In the genomic region with DNA sequence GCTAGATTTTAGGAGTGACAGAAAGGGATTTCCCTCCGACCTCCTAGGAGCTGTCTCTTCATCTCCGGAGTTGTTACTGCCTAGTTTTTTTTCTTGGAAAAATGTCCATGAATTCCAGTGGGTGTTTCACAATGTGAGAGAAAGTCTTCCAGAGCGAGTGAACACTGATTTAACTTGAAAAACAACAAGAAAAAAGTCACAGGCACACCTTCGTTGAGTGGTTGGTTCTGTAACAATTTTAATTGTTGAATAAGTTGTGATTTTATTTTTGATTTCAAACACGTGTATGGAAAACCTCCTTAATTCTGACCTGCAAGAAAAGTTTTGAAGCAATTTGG, we compare ENCODE assay signal across 18 cellular contexts. TPM values are rescaled to one million over a fixed set of nuclear protein-coding genes. Genes with fewer than 3 reads are reported as not detected.
A peak's percentile ranks its signal among the peaks of the same experiment; 100 is the strongest.
DNase-seq lines count a peak whose midpoint lies in the region; ATAC-seq and TF ChIP-seq lines count a peak whose summit lies in the region.
"Had no signal": no experiment of that assay in that cellular context is flagged by ENCODE, and none has a peak within 500 bp of the region (broad histone marks: within the 10 kb centered on the region; RNA-seq: fewer than 3 reads in every experiment).

No MANE protein-coding gene starts in this region.

- H3K27me3 ChIP-seq in ectodermal cell (ENCODE audit: control insufficient read depth, insufficient read depth, low read length, poor library complexity, severe bottlenecking) (peaks cover 56% of the 10 kb centered on the region), mesenchymal stem cell (ENCODE audit: control insufficient read depth in 1 of 2, insufficient read depth in 1 of 2, low read length in 2 of 2) (peaks cover 18 to 91% of the 10 kb centered on the region in 2 experiments), prostate gland (replicated peaks; ENCODE audit: insufficient read depth) (peaks cover 3% of the 10 kb centered on the region), lower lobe of right lung (ENCODE audit: low read depth) (peaks cover 76% of the 10 kb centered on the region)

- H3K18ac ChIP-seq in mesenchymal stem cell (ENCODE audit: low read depth in 1 of 2, low read length in 2 of 2), result no peak overlapping the region

- H3K4me1 ChIP-seq in ectodermal cell (ENCODE audit: control insufficient read depth, insufficient read depth, low read length) (peaks cover 28% of the 10 kb centered on the region), mesenchymal stem cell (ENCODE audit: control insufficient read depth, insufficient read depth, low read depth, low read length) (peaks cover 33% of the 10 kb centered on the region), prostate gland (replicated peaks) (no peaks in the 10 kb centered on the region), lower lobe of right lung (peaks cover 24% of the 10 kb centered on the region)
- H3K4me1 ChIP-seq: parathyroid adenoma had no signal

- H3K4me3 Mint-ChIP-seq in HFFc6, result peak overlapping the region; percentile 74
- H3K4me3 Mint-ChIP-seq: activated naive CD8-positive, alpha-beta T cell treated with anti-CD3 and anti-CD28 coated beads for 36 hours had no signal

- H3K4me1 Mint-ChIP-seq in HFFc6 (ENCODE audit: low read depth), result peaks cover 40% of the 10 kb centered on the region

- no peak overlapping the region for H2AK5ac ChIP-seq in mesenchymal stem cell (ENCODE audit: low read length, severe bottlenecking)

- no peak overlapping the region for H2BK5ac ChIP-seq in mesenchymal stem cell (ENCODE audit: low read depth, low read length, poor library complexity, severe bottlenecking)

- no peak overlapping the region for H4K91ac ChIP-seq in mesenchymal stem cell (ENCODE audit: low read length)

- H2AFZ ChIP-seq in mesenchymal stem cell (ENCODE audit: low read depth, low read length), result no peak overlapping the region
- H2AFZ ChIP-seq: parathyroid adenoma had no signal

- no peaks in the 10 kb centered on the region for H3K36me3 ChIP-seq in ectodermal cell (ENCODE audit: control insufficient read depth, insufficient read depth, low read length)
- peaks cover 0 to 4% of the 10 kb centered on the region in 2 experiments for H3K36me3 ChIP-seq in mesenchymal stem cell (ENCODE audit: control insufficient read depth in 1 of 2, insufficient read depth in 2 of 2, low read depth in 1 of 2, low read length in 2 of 2)
- no peaks in the 10 kb centered on the region for H3K36me3 ChIP-seq in prostate gland
- no peaks in the 10 kb centered on the region for H3K36me3 ChIP-seq in lower lobe of right lung
- H3K36me3 ChIP-seq: BLaER1 treated with 17β-estradiol and CSF1 and Interleukin-3, amounts not matched to agents 10 nM and 100 nM; tibial artery; WERI-Rb-1 had no signal

- 34% methylated on average over 5 of the region's 5 CpGs for WGBS in ectodermal cell, 2 experiments
- WGBS in mesenchymal stem cell, result 59% methylated on average over 5 of the region's 5 CpGs
- WGBS in prostate gland, result 34% methylated on average over 5 of the region's 5 CpGs

- peaks cover 3% of the 10 kb centered on the region for H3K27me3 Mint-ChIP-seq in HFFc6 (ENCODE audit: insufficient read depth)

- DNase-seq in AG10803 (ENCODE audit: low read depth), result peak; percentile 44
- DNase-seq in HFFc6, result no peak
- peak; percentile 10 for DNase-seq in mesenchymal stem cell
- no peak for DNase-seq in NCI-H187 (lab: John Stamatoyannopoulos, UW)
- DNase-seq in prostate gland (ENCODE audit: low spot score), result no peak
- no peak for DNase-seq in NCI-H1436 (lab: John Stamatoyannopoulos, UW)
- no peak for DNase-seq in lower lobe of right lung
- DNase-seq: activated naive CD8-positive, alpha-beta T cell treated with anti-CD3 and anti-CD28 coated beads for 36 hours; erythroblast; IMR-90; NCI-H1048; NCI-H2171; SK-N-SH; tibial artery; WERI-Rb-1 had no signal

- peaks cover 11% of the 10 kb centered on the region for H3K79me1 ChIP-seq in mesenchymal stem cell (replicated peaks; ENCODE audit: low read length, poor library complexity, severe bottlenecking)

- H3K27ac ChIP-seq in ectodermal cell (ENCODE audit: insufficient read depth, low read depth, low read length, poor library complexity, severe bottlenecking) (no peak overlapping the region), mesenchymal stem cell (ENCODE audit: low read length, poor library complexity, severe bottlenecking) (no peak overlapping the region), prostate gland (no peak overlapping the region), lower lobe of right lung (no peak overlapping the region)
- H3K27ac ChIP-seq: BLaER1 treated with 17β-estradiol and CSF1 and Interleukin-3, amounts not matched to agents 10 nM and 100 nM; parathyroid adenoma; tibial artery; WERI-Rb-1 had no signal

- no peak overlapping the region for H3K9ac ChIP-seq in mesenchymal stem cell (ENCODE audit: low read length)
- H3K9ac ChIP-seq: BLaER1 treated with 17β-estradiol and CSF1 and Interleukin-3, amounts not matched to agents 10 nM and 100 nM; parathyroid adenoma; SK-N-SH had no signal

- no peak overlapping the region for H3K14ac ChIP-seq in mesenchymal stem cell (ENCODE audit: low read length in 2 of 2)

- no peak for TF ChIP-seq POLR2A in prostate gland (IDR thresholded peaks at IDR 0.05)

- H2BK120ac ChIP-seq in mesenchymal stem cell (ENCODE audit: low read depth, low read length), result no peak overlapping the region

- H2BK12ac ChIP-seq in mesenchymal stem cell (ENCODE audit: low read length in 2 of 2), result no peak overlapping the region

- H3K4ac ChIP-seq in mesenchymal stem cell (ENCODE audit: low read depth in 1 of 2, low read length in 2 of 2), result no peak overlapping the region

- H3K9me3 Mint-ChIP-seq in HFFc6, result no peaks in the 10 kb centered on the region
- H3K9me3 Mint-ChIP-seq: activated naive CD8-positive, alpha-beta T cell treated with anti-CD3 and anti-CD28 coated beads for 36 hours had no signal

- H3K4me2 ChIP-seq in mesenchymal stem cell (ENCODE audit: low read length, poor library complexity, severe bottlenecking), result peak overlapping the region; percentile 97
- H3K4me2 ChIP-seq: BLaER1 treated with 17β-estradiol and CSF1 and Interleukin-3, amounts not matched to agents 10 nM and 100 nM; SK-N-SH had no signal

- H3K27ac Mint-ChIP-seq in HFFc6, result peak overlapping the region; percentile 25; the same call in 1 of the 2 replicates
- H3K27ac Mint-ChIP-seq: activated naive CD8-positive, alpha-beta T cell treated with anti-CD3 and anti-CD28 coated beads for 36 hours had no signal

- TF ChIP-seq CTCF in AG10803 (conservative IDR thresholded peaks at IDR 0.05; ENCODE audit: low read length) (no peak), HFFc6 (IDR thresholded peaks at IDR 0.05) (no peak), prostate gland (IDR thresholded peaks at IDR 0.05) (no peak), lower lobe of right lung (IDR thresholded peaks at IDR 0.05) (no peak)

- no peak overlapping the region for H2BK15ac ChIP-seq in mesenchymal stem cell (ENCODE audit: low read depth, poor library complexity, severe bottlenecking)

- H3K4me3 ChIP-seq in AG10803 (ENCODE audit: low read length), result peak overlapping the region; percentile 66
- H3K4me3 ChIP-seq in ectodermal cell (ENCODE audit: insufficient read depth, low read depth, low read length), result peak overlapping the region; percentile 47
- H3K4me3 ChIP-seq in mesenchymal stem cell (ENCODE audit: insufficient read depth in 1 of 2, low read depth in 1 of 2, low read length in 2 of 2), result no peak overlapping the region
- H3K4me3 ChIP-seq in prostate gland, result peak overlapping the region in 1 of 2 donors; percentile 58
- H3K4me3 ChIP-seq in lower lobe of right lung, result no peak overlapping the region
- H3K4me3 ChIP-seq: BLaER1 treated with 17β-estradiol and CSF1 and Interleukin-3, amounts not matched to agents 10 nM and 100 nM; tibial artery had no signal

- ATAC-seq in lower lobe of right lung, result no peak

- H4K8ac ChIP-seq in mesenchymal stem cell (ENCODE audit: low read length), result no peak overlapping the region

- intact Hi-C loops in prostate gland (cut with DNase I) (no loop called here), lower lobe of right lung (cut with DNase I) (no loop called here)

- H3K23ac ChIP-seq in mesenchymal stem cell (ENCODE audit: low read length in 2 of 2), result no peak overlapping the region

- H3K9me3 ChIP-seq in ectodermal cell (ENCODE audit: control insufficient read depth, low read length) (no peaks in the 10 kb centered on the region), mesenchymal stem cell (ENCODE audit: control insufficient read depth, low read length) (no peaks in the 10 kb centered on the region), prostate gland (no peaks in the 10 kb centered on the region), lower lobe of right lung (no peaks in the 10 kb centered on the region)
- H3K9me3 ChIP-seq: SK-N-SH, tibial artery had no signal

- H3K36me3 Mint-ChIP-seq in HFFc6 (ENCODE audit: low read depth), result peaks cover 15% of the 10 kb centered on the region
- H3K36me3 Mint-ChIP-seq: activated naive CD8-positive, alpha-beta T cell treated with anti-CD3 and anti-CD28 coated beads for 36 hours had no signal

RNA-seq across cellular contexts. Expression of a gene that starts 2.9 kb away (rescaled TPM):
- total RNA-seq in HFFc6 (2021; fragmentation: NEBNext Ultra II Directional; extraction: Animal tissue kit (Norgen Biotek cat#: 25700)), result 1 to 10 TPM; 1.6 to 4.5 (median 1.9) TPM
- 35.8 TPM for polyA plus RNA-seq in ectodermal cell (2013, experiment 1 of 4)
- 38.5 TPM for polyA plus RNA-seq in ectodermal cell (2013, experiment 2 of 4)
- 24.6 TPM for polyA plus RNA-seq in ectodermal cell (2013, experiment 3 of 4)
- polyA plus RNA-seq in ectodermal cell (2013, experiment 4 of 4), result 24.5 TPM
- 12.1 TPM for polyA plus RNA-seq in mesenchymal stem cell (2013, experiment 1 of 2)
- polyA plus RNA-seq in mesenchymal stem cell (2013, experiment 2 of 2), result 12.5 TPM
- total RNA-seq in prostate gland (10 to 100 TPM in 1 of 2 donors, 1 to 10 TPM in 1; 9.4 to 22.4 TPM), lower lobe of right lung (4.2 TPM)
- total RNA-seq: activated naive CD8-positive, alpha-beta T cell treated with anti-CD3 and anti-CD28 coated beads for 36 hours had no signal
- polyA plus RNA-seq: SK-N-SH had no signal

Comparison
In these comparisons a context has a peak if more than half of its experiments do, and no peak if none do; other contexts are left out.
1. DNase-seq: peak in AG10803 (single experiment) and mesenchymal stem cell (single experiment); none in HFFc6 (single experiment), NCI-H187 (0 of 2), prostate gland (single experiment), NCI-H1436 (single experiment) and lower lobe of right lung (single experiment).
2. H3K4me3 ChIP-seq: peak in AG10803 (single experiment) and ectodermal cell (single experiment); none in mesenchymal stem cell (0 of 2) and lower lobe of right lung (single experiment).